24 cellular contexts compared by ENCODE assay signal in the genomic region with DNA sequence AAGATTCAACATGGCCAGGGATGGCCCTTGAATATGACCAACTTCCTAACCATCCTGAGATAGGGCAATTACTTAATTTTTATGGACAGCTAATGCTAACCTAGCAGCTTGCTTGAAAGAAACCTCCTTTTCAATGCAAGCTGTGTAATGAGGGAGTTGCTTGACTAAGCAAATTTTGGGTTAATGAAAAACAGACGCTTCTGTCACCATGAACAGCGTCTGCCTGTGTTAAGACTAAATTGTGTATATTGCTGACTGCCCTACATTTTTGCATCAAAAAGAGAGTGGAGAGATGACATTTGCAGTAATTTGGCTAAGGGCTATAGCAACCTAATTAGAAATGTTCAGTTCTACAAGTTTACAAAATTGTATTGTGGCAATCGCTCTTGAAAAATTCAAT.
"Had no signal": no experiment of that assay in that cellular context is flagged by ENCODE, and none has a peak within 500 bp of the region (broad histone marks: within the 10 kb centered on the region; RNA-seq: fewer than 3 reads in every experiment).

No MANE protein-coding gene starts in this region.

- H3K9me3 ChIP-seq: left ventricle myocardium inferior, mucosa of descending colon, ovary, prostate gland, right lobe of liver, stomach, testis, tibial artery, uterus had no signal

- H3K27ac ChIP-seq: heart right ventricle, hepatocyte, left ventricle myocardium inferior, ovary, prostate gland, right lobe of liver, stomach, testis, tibial artery, uterus had no signal

- DNase-seq: heart right ventricle; islet precursor cell; left ventricle myocardium inferior; mesendoderm; midbrain; mucosa of descending colon; naive thymus-derived CD4-positive, alpha-beta T cell; ovary; posterior cingulate gyrus; right lobe of liver; stimulated activated CD4-positive, alpha-beta T cell treated with anti-CD3 and anti-CD28 coated beads, Interleukin-1b, Interleukin-23, amount 100 ng/mL, for 48 hours; stimulated activated CD4-positive, alpha-beta T cell treated with anti-CD3 and anti-CD28 coated beads, Interleukin-2, amount 100 ng/mL, for 48 hours; stimulated activated naive B cell treated with anti-CD40 and anti-IgM and Interleukin-4, amounts not matched to agents 10 μg/mL and 1 μg/mL and 100 μg/mL, for 72 hours; stimulated activated naive CD8-positive, alpha-beta T cell treated with anti-CD3 and anti-CD28 coated beads, Interleukin-15, Interleukin-2, amounts not matched to agents 100 U/mL and 50 U/mL, for 24 hours; stomach; testis; tibial artery; trophoblast cell; uterus had no signal

- H3K4me1 ChIP-seq: heart right ventricle, left ventricle myocardium inferior, prostate gland, right lobe of liver, stomach, testis, tibial artery, uterus had no signal

- H3K36me3 ChIP-seq: heart right ventricle, left ventricle myocardium inferior, ovary, prostate gland, right lobe of liver, stomach, tibial artery, uterus had no signal

- H3K4me3 ChIP-seq: heart right ventricle, hepatocyte, left ventricle myocardium inferior, lung, mucosa of descending colon, ovary, prostate gland, right lobe of liver, smooth muscle cell, stomach, testis, tibial artery, uterus had no signal

- ATAC-seq: heart right ventricle; mucosa of descending colon; naive thymus-derived CD4-positive, alpha-beta T cell; natural killer cell treated with Interleukin-12 subunit alpha and Interleukin-12 subunit beta and Interleukin-15 and Interleukin-18, amount 100 ng/mL, for 72 hours; right lobe of liver; stimulated activated naive B cell treated with anti-CD40 and anti-IgM and Interleukin-4, amounts not matched to agents 10 μg/mL and 1 μg/mL and 100 μg/mL, for 72 hours; stimulated activated naive CD8-positive, alpha-beta T cell treated with anti-CD3 and anti-CD28 coated beads, Interleukin-15, Interleukin-2, amounts not matched to agents 100 U/mL and 50 U/mL, for 24 hours had no signal

- H2AFZ ChIP-seq: hepatocyte had no signal

- H3K27me3 ChIP-seq: heart right ventricle, hepatocyte, ovary, right lobe of liver, stomach, testis, tibial artery, uterus had no signal

- H3K4me2 ChIP-seq: hepatocyte, smooth muscle cell had no signal

- H3K79me2 ChIP-seq: hepatocyte had no signal
